7 cellular contexts compared by ENCODE assay signal in genomic region chr13:35927554-35927953, GRCh38.
DNase-seq lines count a peak whose midpoint lies in the region; ATAC-seq, FAIRE-seq and TF ChIP-seq lines count a peak whose summit lies in the region.

No MANE protein-coding gene starts in this region.

- H3K9me3 ChIP-seq in IMR-90 (ENCODE audit: control insufficient read depth, insufficient read depth, low read length) = no peaks in the 10 kb centered on the region

- H3K27me3 ChIP-seq in IMR-90 (ENCODE audit: control insufficient read depth, insufficient read depth, low read length) = no peaks in the 10 kb centered on the region

- peak overlapping the region; percentile 26 for H2AFZ ChIP-seq in IMR-90 (replicated peaks; ENCODE audit: low read length, poor library complexity)

- POLR2A ChIA-PET in IMR-90 (lab: Charles Lee; ENCODE audit: unreplicated experiment) (no interaction called here), MCF 10A (lab: Yijun Ruan, JAX) (no interaction called here)

- H2BK120ac ChIP-seq in IMR-90 (ENCODE audit: low read depth, low read length) = 0 out of 2 replicates have a peak overlapping the region, but pooled peaks have one; percentile 2

- H2AK9ac ChIP-seq in IMR-90 (replicated peaks; ENCODE audit: low read depth, low read length, poor library complexity) = no peak overlapping the region

- no peak overlapping the region for H2AK5ac ChIP-seq in IMR-90 (ENCODE audit: low read depth, low read length)

- peak overlapping the region; percentile 63; the same call in 1 of the 2 replicates for H3K14ac ChIP-seq in IMR-90 (replicated peaks; ENCODE audit: low read depth, low read length)

- no peak overlapping the region for H3K18ac ChIP-seq in IMR-90 (ENCODE audit: low read depth, low read length)

- ATAC-seq in IMR-90 (ENCODE audit: low read depth) (peak; percentile 69), HG03280 (IDR thresholded peaks at IDR 0.05; ENCODE audit: unreplicated experiment) (no peak)

- peak; percentile 97 for DNase-seq in IMR-90
- DNase-seq in MCF 10A (ENCODE audit: unreplicated experiment) = peak; percentile 13
- DNase-seq in kidney tubule cell (ENCODE audit: low spot score) = peak; percentile 98
- DNase-seq in urothelium cell line (ENCODE audit: low spot score) = peak; percentile 2
- DNase-seq in NAMALWA (ENCODE audit: low spot score) = no peak
- no peak for DNase-seq in activated CD4-positive, CD25-positive, alpha-beta regulatory T cell treated with anti-CD3 and anti-CD28 coated beads, Interleukin-2, amount 50 U/mL, for 72 hours

- H3K4me1 Mint-ChIP-seq in MCF 10A (ENCODE audit: insufficient read depth, unreplicated experiment) = peaks cover 17% of the 10 kb centered on the region

- no peak overlapping the region for H2BK15ac ChIP-seq in IMR-90 (ENCODE audit: low read depth, low read length)

- H3K9me1 ChIP-seq in IMR-90 (ENCODE audit: insufficient read depth, low read length) = peaks cover 13% of the 10 kb centered on the region

- BruUV-seq in IMR-90 (replicated peaks; lab: Mats Ljungman, UMichigan) (no TSS peak), MCF 10A (replicated peaks; lab: Mats Ljungman, UMichigan) (no TSS peak)

- no peak overlapping the region for H3K4ac ChIP-seq in IMR-90 (ENCODE audit: low read depth, low read length)

- in situ Hi-C loops in IMR-90 (cut with MboI; ENCODE audit: low sequenced_read_pairs) = no loop called here

- intact Hi-C loops in IMR-90 (cut with micrococcal nuclease) (no loop called here), MCF 10A (cut with micrococcal nuclease) (no loop called here)

- peaks cover 14% of the 10 kb centered on the region for H3K4me1 ChIP-seq in IMR-90 (ENCODE audit: control insufficient read depth, insufficient read depth, low read length)

- no peaks in the 10 kb centered on the region for H4K20me1 ChIP-seq in IMR-90 (ENCODE audit: insufficient read depth, low read length)

- no peak for TF ChIP-seq CTCF in IMR-90 (conservative IDR thresholded peaks at IDR 0.05; ENCODE audit: low read depth, low read length)
- TF ChIP-seq CTCF in MCF 10A (IDR thresholded peaks at IDR 0.05; ENCODE audit: unreplicated experiment) = no peak

- 0 out of 4 replicates have a peak overlapping the region, but pooled peaks have one; percentile 38 to 66 for H4K8ac ChIP-seq in IMR-90 (ENCODE audit: low read depth in 2 of 2, low read length in 2 of 2)

- FAIRE-seq in urothelium cell line (lab: Jason Lieb, UNC) = no peak

- no peaks in the 10 kb centered on the region for H3K36me3 ChIP-seq in IMR-90 (ENCODE audit: control insufficient read depth, insufficient read depth, low read length)

- CTCF ChIA-PET in IMR-90 (lab: Yijun Ruan, JAX) = no interaction called here
- CTCF ChIA-PET in MCF 10A (lab: Yijun Ruan, JAX) = interaction anchor here (0.6 to 1.0 kb wide), 5 partner anchors 11 to 356 kb away, joined by 3 to 4 read pairs (median 3); no protein-coding TSS in a partner anchor

- H3K4me2 ChIP-seq in IMR-90 (ENCODE audit: low read depth, low read length) = no peak overlapping the region

- no peaks in the 10 kb centered on the region for H3K36me3 Mint-ChIP-seq in MCF 10A (ENCODE audit: insufficient read depth, unreplicated experiment)

- TF ChIP-seq POLR2A in IMR-90 (IDR thresholded peaks at IDR 0.05; ENCODE audit: low read depth, low read length) = no peak

- no peaks in the 10 kb centered on the region for H3K27me3 Mint-ChIP-seq in MCF 10A (ENCODE audit: insufficient read depth, unreplicated experiment)

- no peak overlapping the region for H3K56ac ChIP-seq in IMR-90 (ENCODE audit: extremely low read depth, insufficient read depth, low read length)

- H2BK20ac ChIP-seq in IMR-90 (ENCODE audit: low read depth, low read length) = peak overlapping the region; percentile 11; the same call in 1 of the 2 replicates

- no peaks in the 10 kb centered on the region for H3K79me1 ChIP-seq in IMR-90 (ENCODE audit: low read depth in 1 of 2, low read length in 2 of 2)

- no peak overlapping the region; the same call in 1 of the 2 replicates for H4K91ac ChIP-seq in IMR-90 (ENCODE audit: insufficient read depth, low read depth, low read length)

- H3K9me3 Mint-ChIP-seq in MCF 10A (ENCODE audit: unreplicated experiment) = peaks cover 6% of the 10 kb centered on the region

- H3K23ac ChIP-seq in IMR-90 (ENCODE audit: low read depth, low read length) = no peak overlapping the region

- dilution Hi-C loops in IMR-90 (cut with HindIII; ENCODE audit: low sequenced_read_pairs, unreplicated experiment) = no loop called here

- no CpG with 5 or more reads among the region's 3 CpGs for WGBS in IMR-90 (ENCODE audit: extremely low coverage in 2 of 2, insufficient read length in 1 of 2), 2 experiments

- no peak overlapping the region for H4K5ac ChIP-seq in IMR-90 (ENCODE audit: low read depth, low read length)

- no peak overlapping the region for H3K4me3 Mint-ChIP-seq in MCF 10A (ENCODE audit: unreplicated experiment)

- H3K9ac ChIP-seq in IMR-90 (ENCODE audit: low read depth, low read length) = no peak overlapping the region

- H2BK5ac ChIP-seq in IMR-90 (ENCODE audit: low read depth, low read length, poor library complexity, severe bottlenecking) = no peak overlapping the region

- peak overlapping the region; percentile 39 for H3K27ac ChIP-seq in IMR-90 (ENCODE audit: insufficient read depth, low read length)

- TF ChIP-seq RAD21 in IMR-90 (IDR thresholded peaks at IDR 0.05; ENCODE audit: low read length) = no peak

- H3K27ac Mint-ChIP-seq in MCF 10A (ENCODE audit: low read depth, unreplicated experiment) = no peak overlapping the region

- H3K4me3 ChIP-seq in IMR-90 (ENCODE audit: insufficient read depth, low read depth, low read length) = no peak overlapping the region

TF ChIP-seq in IMR-90, 13 proteins besides CTCF, POLR2A, EP300 and RAD21:
- TF ChIP-seq CEBPB (IDR thresholded peaks at IDR 0.05; ENCODE audit: low read depth, low read length) (peak; percentile 93), MXI1 (IDR thresholded peaks at IDR 0.05; ENCODE audit: borderline replicate concordance, low read depth, low read length) (0 out of 2 replicates have a peak, but pooled peaks have one; percentile 48), ELK1 (IDR thresholded peaks at IDR 0.05; ENCODE audit: borderline replicate concordance, low read depth, low read length) (no peak), FOS (IDR thresholded peaks at IDR 0.05; ENCODE audit: low read depth, low read length) (peak; percentile 61), MAZ (IDR thresholded peaks at IDR 0.05; ENCODE audit: borderline replicate concordance, low read depth, low read length) (no peak), USF2 (IDR thresholded peaks at IDR 0.05; ENCODE audit: low read depth, low read length) (peak; percentile 67), NFE2L2 (IDR thresholded peaks at IDR 0.05; ENCODE audit: low read depth, low read length) (no peak), CHD1 (IDR thresholded peaks at IDR 0.05; ENCODE audit: low read depth, low read length) (no peak), MAFK (IDR thresholded peaks at IDR 0.05; ENCODE audit: low read depth, low read length) (no peak), RCOR1 (IDR thresholded peaks at IDR 0.05; ENCODE audit: insufficient replicate concordance, low read length) (no peak)

Comparison
In these comparisons a context has a peak if more than half of its experiments do, and no peak if none do; other contexts are left out.
1. DNase-seq: peak in IMR-90 (single experiment), MCF 10A (single experiment), kidney tubule cell (single experiment) and urothelium cell line (single experiment); none in NAMALWA (single experiment) and activated CD4-positive, CD25-positive, alpha-beta regulatory T cell treated with anti-CD3 and anti-CD28 coated beads, Interleukin-2, amount 50 U/mL, for 72 hours (single experiment).